Comparison of ENCODE assay signal across 5 cellular contexts in the genomic region with DNA sequence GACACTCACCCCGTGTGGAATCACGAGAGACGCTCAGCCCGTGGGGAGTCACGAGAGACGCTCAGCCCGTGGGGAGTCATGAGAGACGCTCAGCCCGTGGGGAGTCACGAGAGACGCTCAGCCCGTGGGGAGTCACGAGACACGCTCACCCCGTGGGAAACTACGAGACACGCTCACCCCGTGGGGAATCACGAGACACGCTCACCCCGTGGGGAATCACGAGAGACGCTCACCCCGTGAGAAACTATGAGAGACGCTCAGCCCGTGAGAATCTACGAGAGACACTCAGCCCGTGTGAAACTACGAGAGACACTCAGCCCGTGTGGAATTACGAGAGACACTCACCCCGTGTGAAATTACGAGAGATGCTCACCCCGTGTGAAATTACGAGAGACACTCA. TPM values are rescaled to one million over a fixed set of nuclear protein-coding genes. Genes with fewer than 3 reads are reported as not detected.
"Had no signal": no experiment of that assay in that cellular context is flagged by ENCODE, and none has a peak within 500 bp of the region (broad histone marks: within the 10 kb centered on the region; RNA-seq: fewer than 3 reads in every experiment).

No MANE protein-coding gene starts in this region.

- H3K4me3 Mint-ChIP-seq: GM23338, H9 had no signal

- H3K4me3 ChIP-seq: GM23338, K562 had no signal

- ATAC-seq: GM23338, K562 had no signal

- H3K4me1 Mint-ChIP-seq: GM23338 had no signal

- DNase-seq: H9, HCEC 1CT, IMR-90 had no signal

- H3K27ac Mint-ChIP-seq: GM23338, H9 had no signal

RNA-seq across cellular contexts. Expression of a gene that starts 49.8 kb away (rescaled TPM):
- total RNA-seq: IMR-90 had no signal
